In the genomic region with DNA sequence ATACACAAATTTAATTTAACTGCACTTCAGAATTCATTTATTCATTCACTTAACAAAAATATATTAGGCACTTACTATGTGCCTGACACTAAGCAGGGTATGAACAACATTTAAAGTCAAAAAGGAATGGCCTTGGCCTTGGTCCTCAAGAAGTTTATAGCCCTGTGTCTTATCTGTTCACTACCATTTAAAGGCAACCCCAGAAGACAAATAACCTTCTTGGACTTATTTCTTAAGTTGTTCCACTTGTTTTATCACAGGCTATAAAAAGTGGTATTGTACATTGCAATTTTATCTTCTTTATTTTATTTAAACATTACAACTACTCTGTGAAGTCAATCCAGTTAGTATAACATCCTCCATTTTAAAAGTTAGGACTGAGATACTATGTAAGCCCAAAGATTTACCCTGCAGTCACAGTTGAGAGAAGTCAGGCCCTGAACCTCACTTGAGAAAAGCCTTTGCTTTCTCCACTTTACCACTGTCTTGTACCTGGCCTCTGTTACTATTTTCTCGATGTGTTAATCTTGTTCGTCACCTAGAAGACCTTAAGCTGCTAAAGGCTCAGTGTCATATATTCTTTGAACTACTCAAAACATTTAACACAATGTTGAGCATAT, we compare ENCODE assay signal across 16 cellular contexts.
DNase-seq lines count a peak whose midpoint lies in the region; FAIRE-seq and TF ChIP-seq lines count a peak whose summit lies in the region.
"Had no signal": no experiment of that assay in that cellular context is flagged by ENCODE, and none has a peak within 500 bp of the region (broad histone marks: within the 10 kb centered on the region; RNA-seq: fewer than 3 reads in every experiment).

No MANE protein-coding gene starts in this region.

- H3K36me3 ChIP-seq in duodenal mucosa (ENCODE audit: control insufficient read depth in 1 of 2, insufficient read depth in 2 of 2, low read length in 2 of 2) (no peaks in the 10 kb centered on the region), muscle layer of colon (ENCODE audit: insufficient read depth, low read length) (no peaks in the 10 kb centered on the region)
- H3K36me3 ChIP-seq: HAP-1 had no signal

- peaks cover 15% of the 10 kb centered on the region for H3K4me1 Mint-ChIP-seq in type B pancreatic cell (ENCODE audit: unreplicated experiment)

- CTCF ChIA-PET in HEK293T (lab: Yijun Ruan, JAX), result no interaction called here

- peak overlapping the region; percentile 78 for H3K27ac Mint-ChIP-seq in type B pancreatic cell
- H3K27ac Mint-ChIP-seq: activated naive CD8-positive, alpha-beta T cell treated with anti-CD3 and anti-CD28 coated beads, Interleukin-2, amount 50 U/mL, for 24 hours; effector memory CD8-positive, alpha-beta T cell; stimulated activated naive B cell treated with anti-CD40 and anti-IgM and Interleukin-4, amounts not matched to agents 10 μg/mL and 1 μg/mL and 100 μg/mL, for 72 hours had no signal

- no peak for FAIRE-seq in RCC 7860 (lab: Jason Lieb, UNC)
- FAIRE-seq: GM12878 had no signal

- POLR2A ChIA-PET in HEK293T (lab: Yijun Ruan, JAX), result no interaction called here

- no peaks in the 10 kb centered on the region for H3K27me3 Mint-ChIP-seq in type B pancreatic cell
- H3K27me3 Mint-ChIP-seq: activated naive CD8-positive, alpha-beta T cell treated with anti-CD3 and anti-CD28 coated beads, Interleukin-2, amount 50 U/mL, for 24 hours had no signal

- H3K9ac ChIP-seq in duodenal mucosa (ENCODE audit: low read depth in 1 of 2, low read length in 2 of 2) (no peak overlapping the region), muscle layer of colon (ENCODE audit: low read length) (no peak overlapping the region)

- no peak for TF ChIP-seq CTCF in type B pancreatic cell (conservative IDR thresholded peaks at IDR 0.05)

- H3K4me3 ChIP-seq in duodenal mucosa (ENCODE audit: low read depth in 1 of 2, low read length in 2 of 2), result no peak overlapping the region
- H3K4me3 ChIP-seq in muscle layer of colon (ENCODE audit: low read depth in 1 of 2, low read length in 2 of 2), result no peak overlapping the region
- H3K4me3 ChIP-seq: GM12878, HAP-1 had no signal

- H3K27ac ChIP-seq in duodenal mucosa (ENCODE audit: low read depth, low read length) (peak overlapping the region; percentile 70), muscle layer of colon (ENCODE audit: low read depth, low read length) (peak overlapping the region; percentile 50)

- no peak overlapping the region for H3K4me3 Mint-ChIP-seq in type B pancreatic cell
- H3K4me3 Mint-ChIP-seq: effector memory CD8-positive, alpha-beta T cell; naive B cell; stimulated activated naive B cell treated with anti-CD40 and anti-IgM and Interleukin-4, amounts not matched to agents 10 μg/mL and 1 μg/mL and 100 μg/mL, for 72 hours had no signal

- no peaks in the 10 kb centered on the region for H3K36me3 Mint-ChIP-seq in type B pancreatic cell
- H3K36me3 Mint-ChIP-seq: naive B cell had no signal

- DNase-seq in RCC 7860 (ENCODE audit: low spot score) (peak; percentile 4), type B pancreatic cell (ENCODE audit: extremely low spot score, unreplicated experiment) (no peak), HEK293T (ENCODE audit: extremely low spot score) (no peak), NCI-H1048 (lab: John Stamatoyannopoulos, UW) (no peak)
- DNase-seq in activated effector memory CD4-positive, alpha-beta T cell treated with anti-CD3 and anti-CD28 coated beads, Interleukin-2, amount 50 U/mL, for 16 hours, result no peak
- DNase-seq: activated naive CD8-positive, alpha-beta T cell treated with anti-CD3 and anti-CD28 coated beads, Interleukin-2, amount 50 U/mL, for 24 hours; DMS 273 treated with DMSO at 0.1 percent for 48 hours; effector memory CD8-positive, alpha-beta T cell; naive B cell; NCI-H1930; NK-92 treated with Interleukin-12 subunit alpha and Interleukin-12 subunit beta, amount 100 ng/mL, for 24 hours; stimulated activated naive B cell treated with anti-CD40 and anti-IgM and Interleukin-4, amounts not matched to agents 10 μg/mL and 1 μg/mL and 100 μg/mL, for 72 hours had no signal

- H3K9me3 ChIP-seq in duodenal mucosa (ENCODE audit: control insufficient read depth in 1 of 2, low read length in 2 of 2), result no peaks in the 10 kb centered on the region
- no peaks in the 10 kb centered on the region for H3K9me3 ChIP-seq in muscle layer of colon (ENCODE audit: low read length)
- H3K9me3 ChIP-seq: HAP-1 had no signal

- peaks cover 6% of the 10 kb centered on the region for H3K9me3 Mint-ChIP-seq in type B pancreatic cell
- H3K9me3 Mint-ChIP-seq: activated naive CD8-positive, alpha-beta T cell treated with anti-CD3 and anti-CD28 coated beads, Interleukin-2, amount 50 U/mL, for 24 hours; effector memory CD8-positive, alpha-beta T cell; stimulated activated naive B cell treated with anti-CD40 and anti-IgM and Interleukin-4, amounts not matched to agents 10 μg/mL and 1 μg/mL and 100 μg/mL, for 72 hours had no signal

- H3K27me3 ChIP-seq in duodenal mucosa (ENCODE audit: control insufficient read depth in 1 of 2, insufficient read depth in 2 of 2, low read length in 2 of 2), result no peaks in the 10 kb centered on the region
- no peaks in the 10 kb centered on the region for H3K27me3 ChIP-seq in muscle layer of colon (ENCODE audit: control insufficient read depth in 1 of 2, insufficient read depth in 2 of 2, low read length in 2 of 2)

- H3K4me1 ChIP-seq in duodenal mucosa (ENCODE audit: control insufficient read depth in 1 of 2, insufficient read depth in 2 of 2, low read length in 2 of 2) (peaks cover 6 to 19% of the 10 kb centered on the region in 2 donors), muscle layer of colon (ENCODE audit: insufficient read depth, low read length) (peaks cover 44% of the 10 kb centered on the region)

TF ChIP-seq in HEK293T, 16 proteins besides CTCF, POLR2A, EP300 and RAD21:
- no peak for TF ChIP-seq LEF1 (IDR thresholded peaks at IDR 0.05; ENCODE audit: borderline replicate concordance)
- TF ChIP-seq NFRKB (IDR thresholded peaks at IDR 0.05), result no peak
- TF ChIP-seq HDGF (IDR thresholded peaks at IDR 0.05; ENCODE audit: borderline replicate concordance), result no peak
- no peak for TF ChIP-seq BHLHE40 (IDR thresholded peaks at IDR 0.05; ENCODE audit: borderline replicate concordance)
- no peak for TF ChIP-seq SUZ12 (IDR thresholded peaks at IDR 0.05)
- no peak for TF ChIP-seq ELF4 (IDR thresholded peaks at IDR 0.05)
- TF ChIP-seq, protein P1, sequence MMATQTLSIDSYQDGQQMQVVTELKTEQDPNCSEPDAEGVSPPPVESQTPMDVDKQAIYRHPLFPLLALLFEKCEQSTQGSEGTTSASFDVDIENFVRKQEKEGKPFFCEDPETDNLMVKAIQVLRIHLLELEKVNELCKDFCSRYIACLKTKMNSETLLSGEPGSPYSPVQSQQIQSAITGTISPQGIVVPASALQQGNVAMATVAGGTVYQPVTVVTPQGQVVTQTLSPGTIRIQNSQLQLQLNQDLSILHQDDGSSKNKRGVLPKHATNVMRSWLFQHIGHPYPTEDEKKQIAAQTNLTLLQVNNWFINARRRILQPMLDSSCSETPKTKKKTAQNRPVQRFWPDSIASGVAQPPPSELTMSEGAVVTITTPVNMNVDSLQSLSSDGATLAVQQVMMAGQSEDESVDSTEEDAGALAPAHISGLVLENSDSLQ (IDR thresholded peaks at IDR 0.05), result no peak
- no peak for TF ChIP-seq L3MBTL2 (conservative IDR thresholded peaks at IDR 0.05)
- no peak for TF ChIP-seq ZNF384 (IDR thresholded peaks at IDR 0.05)
- TF ChIP-seq FOXA1 (IDR thresholded peaks at IDR 0.05), result no peak
- no peak for TF ChIP-seq CTBP1 (IDR thresholded peaks at IDR 0.05; ENCODE audit: borderline replicate concordance)
- no peak for TF ChIP-seq SP1 (IDR thresholded peaks at IDR 0.05)
- TF ChIP-seq FOXK2 (IDR thresholded peaks at IDR 0.05), result no peak
- no peak for TF ChIP-seq TARDBP (IDR thresholded peaks at IDR 0.05)
- TF ChIP-seq ARNT (IDR thresholded peaks at IDR 0.05), result no peak
TF ChIP-seq in HEK293T: peak in this region for 0.
